Comparison of ENCODE assay signal across 8 cellular contexts in the genomic region with DNA sequence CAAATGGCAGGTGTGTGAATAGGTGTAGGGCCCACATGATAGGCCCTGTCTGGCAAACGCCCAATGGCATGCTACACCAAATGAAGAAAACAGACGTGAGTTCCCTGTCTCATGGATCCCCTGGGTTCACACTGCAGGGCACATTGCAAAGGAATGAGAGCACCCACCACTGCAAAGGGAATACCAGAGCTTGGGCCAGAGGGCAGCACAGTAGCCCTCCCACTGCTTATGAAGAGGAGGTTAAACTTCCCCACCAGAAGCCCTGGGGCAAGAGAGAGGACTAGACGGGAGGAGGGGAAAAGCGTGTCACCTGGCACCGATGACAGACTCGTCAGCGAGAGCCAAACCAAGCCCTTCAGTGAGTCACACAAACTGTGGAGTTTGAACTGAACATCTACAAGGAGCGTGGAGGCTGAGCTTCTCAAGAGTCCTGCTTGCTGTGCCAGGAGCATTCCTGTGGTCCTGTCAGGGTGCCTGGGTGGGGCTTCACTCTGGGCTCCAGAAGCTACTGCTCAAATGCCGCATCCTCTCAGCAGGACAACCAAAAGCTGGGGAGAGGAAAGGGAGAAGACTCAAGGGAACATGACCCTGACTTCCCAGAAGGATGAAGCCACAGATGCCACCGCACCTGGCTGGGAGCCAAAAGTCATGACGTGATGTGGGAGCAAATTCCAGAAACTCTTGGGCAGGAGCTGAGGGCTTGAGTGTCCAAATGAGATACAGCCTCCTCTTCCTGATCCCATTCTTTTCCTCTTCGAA.
A peak's percentile ranks its signal among the peaks of the same experiment; 100 is the strongest.
DNase-seq lines count a peak whose midpoint lies in the region; ATAC-seq and TF ChIP-seq lines count a peak whose summit lies in the region.

No MANE protein-coding gene starts in this region.

- TF ChIP-seq EP300 in ovary (IDR thresholded peaks at IDR 0.05), result peak; percentile 39

- intact Hi-C loops in ovary (cut with DNase I), result loop anchor here in 1 of 4 donors (10.0 kb wide), 1 partner anchor 93 kb away; no protein-coding TSS in a partner anchor

- WGBS in ovary, 3 donors, result 54 to 65% (median 55%) methylated on average over 12 of the region's 12 CpGs

- H3K27me3 ChIP-seq in HL-60 (ENCODE audit: insufficient read depth, poor library complexity, severe bottlenecking), result no peaks in the 10 kb centered on the region
- no peaks in the 10 kb centered on the region for H3K27me3 ChIP-seq in ovary

- TF ChIP-seq CTCF in HL-60 (IDR thresholded peaks at IDR 0.05; ENCODE audit: insufficient read depth, low read length) (no peak), fibroblast of villous mesenchyme (IDR thresholded peaks at IDR 0.05; ENCODE audit: insufficient read depth, low read depth, low read length) (no peak), ovary (IDR thresholded peaks at IDR 0.05) (no peak)

- in situ Hi-C loops in SK-MEL-5 (cut with HindIII; ENCODE audit: low pct_unique_long_range_greater_than_20kb, low sequenced_read_pairs), result loop anchor here (25.0 kb wide), 1 partner anchor 330 kb away; no protein-coding TSS in a partner anchor

- peaks cover 4% of the 10 kb centered on the region for H3K4me1 ChIP-seq in ovary (ENCODE audit: insufficient read depth)

- no peaks in the 10 kb centered on the region for H3K9me3 ChIP-seq in ovary

- H3K27ac ChIP-seq in HL-60 (replicated peaks), result 0 out of 2 replicates have a peak overlapping the region, but pooled peaks have one; percentile 14
- H3K27ac ChIP-seq in ovary, result no peak overlapping the region

- ATAC-seq in HG03139 (IDR thresholded peaks at IDR 0.05; ENCODE audit: unreplicated experiment) (no peak), GM21723 (IDR thresholded peaks at IDR 0.05; ENCODE audit: unreplicated experiment) (no peak)

- H3K36me3 ChIP-seq in ovary, result no peaks in the 10 kb centered on the region

- TF ChIP-seq POLR2A in ovary (IDR thresholded peaks at IDR 0.05), result no peak

- DNase-seq in AG20443 (ENCODE audit: low spot score) (peak; percentile 94), HL-60 (ENCODE audit: low read depth in 1 of 2, low spot score in 1 of 2) (peak in 1 of 2 experiments; percentile 40), SK-MEL-5 (ENCODE audit: low read depth, low spot score) (peak; percentile 38), fibroblast of villous mesenchyme (ENCODE audit: low read depth) (peak; percentile 94), ovary (peak in 2 of 5 donors; percentile 51 to 64), NCI-H187 (lab: John Stamatoyannopoulos, UW) (no peak)

- H3K4me3 ChIP-seq in HL-60 (replicated peaks; ENCODE audit: insufficient read depth, low read length), result no peak overlapping the region
- no peak overlapping the region for H3K4me3 ChIP-seq in fibroblast of villous mesenchyme (ENCODE audit: low read depth, low read length)
- H3K4me3 ChIP-seq in ovary, result no peak overlapping the region

Comparison
In these comparisons a context has a peak if more than half of its experiments do, and no peak if none do; other contexts are left out.
1. DNase-seq: peak in AG20443 (single experiment), SK-MEL-5 (single experiment) and fibroblast of villous mesenchyme (single experiment); none in NCI-H187 (0 of 2).